1 cellular context compared by ENCODE assay signal in genomic region chr1:206587904-206588303, GRCh38.
TF ChIP-seq lines count a peak whose summit lies in the region.

No MANE protein-coding gene starts in this region.

TF ChIP-seq in IMR-90, 13 proteins besides CTCF, POLR2A, EP300 and RAD21:
- TF ChIP-seq RFX5 (IDR thresholded peaks at IDR 0.05; ENCODE audit: low read depth, low read length) (no peak), MXI1 (IDR thresholded peaks at IDR 0.05; ENCODE audit: borderline replicate concordance, low read depth, low read length) (no peak), SMC3 (IDR thresholded peaks at IDR 0.05; ENCODE audit: low read depth, low read length) (no peak), CHD1 (IDR thresholded peaks at IDR 0.05; ENCODE audit: low read depth, low read length) (no peak), ELK1 (IDR thresholded peaks at IDR 0.05; ENCODE audit: borderline replicate concordance, low read depth, low read length) (no peak), RCOR1 (IDR thresholded peaks at IDR 0.05; ENCODE audit: insufficient replicate concordance, low read length) (no peak), CEBPB (IDR thresholded peaks at IDR 0.05; ENCODE audit: low read depth, low read length) (no peak)
